13 cellular contexts compared by ENCODE assay signal in genomic region chr1:7223334-7224080, GRCh38.
DNase-seq lines count a peak whose midpoint lies in the region; ATAC-seq, FAIRE-seq and TF ChIP-seq lines count a peak whose summit lies in the region.
"Had no signal": no experiment of that assay in that cellular context is flagged by ENCODE, and none has a peak within 500 bp of the region (broad histone marks: within the 10 kb centered on the region; RNA-seq: fewer than 3 reads in every experiment).

No MANE protein-coding gene starts in this region.

- peak; percentile 38 for FAIRE-seq in GM12892 (lab: Jason Lieb, UNC)
- FAIRE-seq in RCC 7860 (lab: Jason Lieb, UNC) = peak; percentile 93

- 87 to 93% methylated on average over 4 to 9 of the region's 9 CpGs for WGBS in endodermal cell (ENCODE audit: insufficient coverage in 1 of 2, insufficient read length in 1 of 2), 2 experiments

- H3K9ac ChIP-seq in endodermal cell (ENCODE audit: extremely low read depth, low read length, poor library complexity, severe bottlenecking) = no peak overlapping the region

- H3K27me3 ChIP-seq in endodermal cell (ENCODE audit: control insufficient read depth, insufficient read depth, low read length, poor library complexity, severe bottlenecking) = no peaks in the 10 kb centered on the region

- no peak overlapping the region for H3K4me3 ChIP-seq in AG04449 (ENCODE audit: low read depth, low read length)
- no peak overlapping the region for H3K4me3 ChIP-seq in fibroblast of mammary gland (ENCODE audit: control insufficient read depth, low read depth, low read length)
- no peak overlapping the region for H3K4me3 ChIP-seq in endodermal cell (ENCODE audit: low read length)

- H3K4me3 Mint-ChIP-seq in endodermal cell = no peak overlapping the region
- H3K4me3 Mint-ChIP-seq in CD14-positive monocyte = peak overlapping the region in 1 of 2 donors; percentile 18
- H3K4me3 Mint-ChIP-seq: CD8-positive, alpha-beta T cell; dendritic cell treated with granulocyte-macrophage colony-stimulating factor and Interleukin-4, amounts not matched to agents 40 ng/mL and 50 ng/mL, for 4 days; naive B cell had no signal

- H3K27ac Mint-ChIP-seq in endodermal cell (no peak overlapping the region), CD14-positive monocyte (no peak overlapping the region)
- H3K27ac Mint-ChIP-seq: CD8-positive, alpha-beta T cell; dendritic cell treated with granulocyte-macrophage colony-stimulating factor and Interleukin-4, amounts not matched to agents 40 ng/mL and 50 ng/mL, for 4 days; naive B cell had no signal

- H3K9me3 Mint-ChIP-seq in endodermal cell (no peaks in the 10 kb centered on the region), CD14-positive monocyte (peaks cover 0 to 3% (median 0%) of the 10 kb centered on the region in 7 donors)
- H3K9me3 Mint-ChIP-seq: CD8-positive, alpha-beta T cell; dendritic cell treated with granulocyte-macrophage colony-stimulating factor and Interleukin-4, amounts not matched to agents 40 ng/mL and 50 ng/mL, for 4 days had no signal

- no peaks in the 10 kb centered on the region for H3K4me1 ChIP-seq in endodermal cell (ENCODE audit: control insufficient read depth, insufficient read depth, low read length)

- H3K36me3 ChIP-seq in endodermal cell (ENCODE audit: control insufficient read depth, insufficient read depth, low read length) = no peaks in the 10 kb centered on the region

- CTCF ChIA-PET in AG04449 (lab: Yijun Ruan, JAX) = interaction anchor here (0.9 to 1.8 kb wide), 3 partner anchors 11 to 153 kb away, joined by 3 to 5 read pairs (median 3); no protein-coding TSS in a partner anchor

- H3K4me1 Mint-ChIP-seq in endodermal cell = no peaks in the 10 kb centered on the region
- H3K4me1 Mint-ChIP-seq in CD14-positive monocyte = no peaks in the 10 kb centered on the region
- H3K4me1 Mint-ChIP-seq: naive B cell had no signal

- no peak for TF ChIP-seq POLR2A in GM12892 (IDR thresholded peaks at IDR 0.05; ENCODE audit: low read depth, low read length)

- H3K27ac ChIP-seq in endodermal cell (ENCODE audit: low read depth, low read length) = no peak overlapping the region

- intact Hi-C loops in CD14-positive monocyte (cut with micrococcal nuclease) = no loop called here

- TF ChIP-seq CTCF in AG04449 (IDR thresholded peaks at IDR 0.05; ENCODE audit: insufficient read depth, low read length, missing control alignments) (no peak), fibroblast of mammary gland (conservative IDR thresholded peaks at IDR 0.05; ENCODE audit: control insufficient read depth, insufficient read depth, low read depth, low read length) (no peak), endodermal cell (conservative IDR thresholded peaks at IDR 0.05) (no peak), CD14-positive monocyte (IDR thresholded peaks at IDR 0.05) (no peak)

- ATAC-seq in HG02759 (IDR thresholded peaks at IDR 0.05; ENCODE audit: unreplicated experiment) = no peak
- ATAC-seq: CD8-positive, alpha-beta T cell had no signal

- H3K36me3 Mint-ChIP-seq in endodermal cell (ENCODE audit: low read depth) = no peaks in the 10 kb centered on the region
- H3K36me3 Mint-ChIP-seq in CD14-positive monocyte = no peaks in the 10 kb centered on the region
- H3K36me3 Mint-ChIP-seq: CD8-positive, alpha-beta T cell; naive B cell had no signal

- DNase-seq in AG04449 (ENCODE audit: low read depth, low spot score) (peak; percentile 82), GM12892 (ENCODE audit: insufficient read length) (no peak), RCC 7860 (ENCODE audit: low spot score) (peak; percentile 84), fibroblast of mammary gland (ENCODE audit: low read depth) (peak; percentile 94), endodermal cell (no peak), CD14-positive monocyte (ENCODE audit: low spot score) (no peak)
- no peak for DNase-seq in activated CD4-positive, CD25-positive, alpha-beta regulatory T cell treated with anti-CD3 and anti-CD28 coated beads, Interleukin-2, amount 50 U/mL, for 72 hours
- DNase-seq: Kasumi-1, naive B cell, OCI-M1 had no signal

- no peaks in the 10 kb centered on the region for H3K27me3 Mint-ChIP-seq in endodermal cell (ENCODE audit: insufficient read depth)
- peaks cover 0 to 7% (median 2%) of the 10 kb centered on the region in 3 donors for H3K27me3 Mint-ChIP-seq in CD14-positive monocyte (ENCODE audit: low read depth in 3 of 3)
- H3K27me3 Mint-ChIP-seq: dendritic cell treated with granulocyte-macrophage colony-stimulating factor and Interleukin-4, amounts not matched to agents 40 ng/mL and 50 ng/mL, for 4 days had no signal

- no peaks in the 10 kb centered on the region for H3K9me3 ChIP-seq in endodermal cell (ENCODE audit: control insufficient read depth, low read length)

- POLR2A ChIA-PET in AG04449 (lab: Yijun Ruan, JAX) = interaction anchor here (0.9 to 1.3 kb wide), 2 partner anchors 76 to 247 kb away, joined by 3 to 5 read pairs; no protein-coding TSS in a partner anchor

Comparison
In these comparisons a context has a peak if more than half of its experiments do, and no peak if none do; other contexts are left out.
1. DNase-seq: peak in AG04449 (single experiment), RCC 7860 (single experiment) and fibroblast of mammary gland (single experiment); none in GM12892 (single experiment), endodermal cell (single experiment), CD14-positive monocyte (single experiment) and activated CD4-positive, CD25-positive, alpha-beta regulatory T cell treated with anti-CD3 and anti-CD28 coated beads, Interleukin-2, amount 50 U/mL, for 72 hours (single experiment).